In genomic region chr1:921011-921837, GRCh38 we compare ENCODE assay signal across 8 cellular contexts. TPM values are rescaled to one million over a fixed set of nuclear protein-coding genes. Genes with fewer than 3 reads are reported as not detected.
DNase-seq lines count a peak whose midpoint lies in the region; ATAC-seq and TF ChIP-seq lines count a peak whose summit lies in the region.

No MANE protein-coding gene starts in this region.

- TF ChIP-seq RAD21 in neural cell (conservative IDR thresholded peaks at IDR 0.05), result peak; percentile 42

- H3F3A ChIP-seq in neural cell (ENCODE audit: insufficient read depth, low read length, poor library complexity, severe bottlenecking), result no peaks in the 10 kb centered on the region

- no peak for TF ChIP-seq EP300 in neural cell (conservative IDR thresholded peaks at IDR 0.05; ENCODE audit: poor library complexity, severe bottlenecking)

- ATAC-seq in HG02571 (IDR thresholded peaks at IDR 0.05; ENCODE audit: unreplicated experiment) (no peak), GM21619 (IDR thresholded peaks at IDR 0.05; ENCODE audit: unreplicated experiment) (no peak)

- H3K27me3 ChIP-seq in neural cell (ENCODE audit: insufficient read depth, low read depth, low read length), result peaks cover 38% of the 10 kb centered on the region

- H3K9me3 ChIP-seq in neural cell (ENCODE audit: low read length), result no peaks in the 10 kb centered on the region

- peak; percentile 58 for TF ChIP-seq CTCF in neural cell (IDR thresholded peaks at IDR 0.05; ENCODE audit: poor library complexity, severe bottlenecking)

- H4K20me1 ChIP-seq in neural cell (ENCODE audit: insufficient read depth), result no peaks in the 10 kb centered on the region

- H3K4me3 ChIP-seq in neural cell (ENCODE audit: low read length), result peak overlapping the region; percentile 60

- H3K27ac ChIP-seq in neural cell (ENCODE audit: low read length), result no peak overlapping the region

- peak; percentile 95 for DNase-seq in 8988T
- peak; percentile 79 for DNase-seq in EH (ENCODE audit: low read depth)
- peak; percentile 40 for DNase-seq in NCI-H1694 (lab: John Stamatoyannopoulos, UW)
- DNase-seq in UCSD-AML1 (lab: John Stamatoyannopoulos, UW; ENCODE audit: unreplicated experiment), result peak; percentile 71
- DNase-seq in fibroblast of peridontal ligament (ENCODE audit: extremely low read depth), result peak; percentile 55

- H2AFZ ChIP-seq in neural cell (ENCODE audit: low read depth, low read length), result no peak overlapping the region

- H3K79me2 ChIP-seq in neural cell (replicated peaks; ENCODE audit: insufficient read depth, low read length), result no peaks in the 10 kb centered on the region

- no peaks in the 10 kb centered on the region for H3K36me3 ChIP-seq in neural cell (ENCODE audit: insufficient read depth, low read length)

- peak overlapping the region; percentile 72 for H3K4me2 ChIP-seq in neural cell (ENCODE audit: low read length)

- peak overlapping the region; percentile 37 for H3K9ac ChIP-seq in neural cell (ENCODE audit: low read length)

- no peaks in the 10 kb centered on the region for H3K9me2 ChIP-seq in neural cell (ENCODE audit: insufficient read depth, low read length)

TF ChIP-seq in neural cell, 6 proteins besides CTCF, POLR2A, EP300 and RAD21:
- TF ChIP-seq SMC3 (conservative IDR thresholded peaks at IDR 0.05; ENCODE audit: poor library complexity) (peak; percentile 58), MXI1 (conservative IDR thresholded peaks at IDR 0.05; ENCODE audit: poor library complexity, severe bottlenecking) (no peak), POLR2AphosphoS5 (IDR thresholded peaks at IDR 0.05) (peak; percentile 21)

RNA-seq across cellular contexts. Expression of gene SAMD11, which starts 2.5 kb away (rescaled TPM):
- polyA plus RNA-seq in neural cell, result 11.2 and 21.6 TPM in 2 replicates
- polyA minus RNA-seq in neural cell, result 3.6 and 6.1 TPM in 2 replicates

RNA-seq across cellular contexts. Expression of gene NOC2L, which starts 37.8 kb away (rescaled TPM):
- polyA plus RNA-seq in neural cell, result 77.2 and 78.2 TPM in 2 replicates
- 70.8 and 77.2 TPM in 2 replicates for polyA minus RNA-seq in neural cell

RNA-seq across cellular contexts. Expression of gene KLHL17, which starts 39.2 kb away (rescaled TPM):
- 52.3 and 64.2 TPM in 2 replicates for polyA plus RNA-seq in neural cell
- polyA minus RNA-seq in neural cell, result 9.5 and 14.9 TPM in 2 replicates

RNA-seq across cellular contexts. Expression of gene PLEKHN1, which starts 45.1 kb away (rescaled TPM):
- polyA plus RNA-seq in neural cell, result 0.28 and 1.1 TPM in 2 replicates
- not detected in 2 replicates for polyA minus RNA-seq in neural cell

Comparison
In these comparisons a context has a peak if more than half of its experiments do, and no peak if none do; other contexts are left out.
1. DNase-seq: peak in every context shown above with its lines; median percentile 95 in 8988T; 79 in EH; 71 in UCSD-AML1; 55 in fibroblast of peridontal ligament; 40 in NCI-H1694.